In the genomic region with DNA sequence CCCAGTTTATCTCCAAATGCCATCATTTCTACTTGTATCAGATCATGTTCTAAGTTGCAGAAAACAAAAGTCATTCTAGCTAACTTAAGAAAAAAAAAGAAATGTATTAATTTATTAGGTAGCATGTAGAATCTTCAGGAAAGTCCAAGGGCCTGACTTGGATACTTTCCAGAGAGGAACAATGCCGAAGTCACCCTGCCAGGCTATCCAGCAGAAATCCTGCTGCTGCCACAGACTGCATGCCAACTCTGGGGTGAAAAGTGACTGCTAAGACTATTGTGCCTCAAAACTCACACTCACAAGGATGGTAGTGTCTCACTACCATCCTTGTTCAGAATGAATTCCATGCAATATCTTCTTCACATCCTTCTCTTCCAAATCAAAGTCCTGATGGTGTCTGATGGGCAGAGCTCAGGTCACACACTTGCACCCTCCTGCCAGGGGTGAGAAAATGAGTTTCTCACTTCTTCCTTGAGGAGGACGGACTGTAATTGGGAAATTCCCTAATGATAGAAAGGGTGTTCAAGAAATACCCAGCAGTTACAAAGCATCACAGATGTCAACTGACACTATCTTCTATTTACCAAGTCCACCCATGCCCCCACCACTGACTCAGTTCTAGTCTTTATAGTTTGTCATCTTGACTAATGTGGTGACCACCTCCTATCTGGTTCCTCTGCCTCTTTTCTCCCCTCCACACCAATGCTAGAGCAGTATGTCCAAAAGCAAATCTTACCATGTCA, we compare ENCODE assay signal across 16 cellular contexts.
DNase-seq lines count a peak whose midpoint lies in the region; ATAC-seq and TF ChIP-seq lines count a peak whose summit lies in the region.
"Had no signal": no experiment of that assay in that cellular context is flagged by ENCODE, and none has a peak within 500 bp of the region (broad histone marks: within the 10 kb centered on the region; RNA-seq: fewer than 3 reads in every experiment).

No MANE protein-coding gene starts in this region.

- DNase-seq in activated CD4-positive, alpha-beta T cell treated with anti-CD3 and anti-CD28 coated beads for 1 hour, result no peak
- no peak for DNase-seq in CD4-positive, alpha-beta memory T cell
- DNase-seq in stimulated activated naive CD4-positive, alpha-beta T cell (lab: John Stamatoyannopoulos, UW), result no peak
- no peak for DNase-seq in heart left ventricle
- DNase-seq: activated CD4-positive, alpha-beta T cell treated with anti-CD3 and anti-CD28 coated beads for 36 hours; DND-41; hippocampal formation; mammary epithelial cell; NCI-H510A; stimulated activated CD4-positive, alpha-beta T cell treated with anti-CD3 and anti-CD28 coated beads, Interleukin-2, amount 100 ng/mL, for 24 hours had no signal

- intact Hi-C loops in CD4-positive, alpha-beta memory T cell (cut with micrococcal nuclease), result no loop called here
- intact Hi-C loops in heart left ventricle (cut with DNase I), result no loop called here

- no peaks in the 10 kb centered on the region for H3K9me3 Mint-ChIP-seq in CD4-positive, alpha-beta memory T cell
- H3K9me3 Mint-ChIP-seq: activated T-helper 2 cell treated with anti-CD3 and anti-CD28 coated beads, Interferon-gamma antibody, Interleukin-2, Interleukin-4, amounts not matched to agents 10 μg/mL and 5 μg/mL and 100 μg/mL, durations not matched to agents 14 hours and 24 hours and 36 hours had no signal

- WGBS in heart left ventricle, 4 donors, result 54 to 66% (median 58%) methylated on average over 2 of the region's 2 CpGs

- POLR2A ChIA-PET in CD4-positive, alpha-beta memory T cell (lab: Charles Lee; ENCODE audit: partially characterized antibody), result no interaction called here

- H3K4me1 Mint-ChIP-seq in CD4-positive, alpha-beta memory T cell, result no peaks in the 10 kb centered on the region
- H3K4me1 Mint-ChIP-seq: activated CD4-positive, alpha-beta T cell treated with anti-CD3 and anti-CD28 coated beads for 36 hours had no signal

- H3K36me3 Mint-ChIP-seq in CD4-positive, alpha-beta memory T cell, result no peaks in the 10 kb centered on the region

- no peaks in the 10 kb centered on the region for H3K36me3 ChIP-seq in BLaER1 treated with 17β-estradiol and CSF1 and Interleukin-3, amounts not matched to agents 10 nM and 100 nM
- no peaks in the 10 kb centered on the region for H3K36me3 ChIP-seq in CD4-positive, alpha-beta memory T cell (ENCODE audit: insufficient read depth, low read length)
- H3K36me3 ChIP-seq in heart left ventricle, result no peaks in the 10 kb centered on the region

- no peak overlapping the region for H3K4me3 Mint-ChIP-seq in CD4-positive, alpha-beta memory T cell
- H3K4me3 Mint-ChIP-seq: activated CD4-positive, alpha-beta T cell treated with anti-CD3 and anti-CD28 coated beads for 36 hours had no signal

- H3K4me3 ChIP-seq in BLaER1 treated with 17β-estradiol and CSF1 and Interleukin-3, amounts not matched to agents 10 nM and 100 nM, result no peak overlapping the region
- no peak overlapping the region for H3K4me3 ChIP-seq in CD4-positive, alpha-beta memory T cell (ENCODE audit: low read length in 2 of 2)
- no peak overlapping the region for H3K4me3 ChIP-seq in heart left ventricle

- peak overlapping the region; percentile 10 to 80 (median 53); a peak in 21 of 22 replicates for H3K4me2 ChIP-seq in BLaER1 treated with 17β-estradiol and CSF1 and Interleukin-3, amounts not matched to agents 10 nM and 100 nM

- no peak overlapping the region for H3K27ac Mint-ChIP-seq in CD4-positive, alpha-beta memory T cell
- H3K27ac Mint-ChIP-seq: activated CD4-positive, alpha-beta T cell treated with anti-CD3 and anti-CD28 coated beads for 36 hours; activated T-helper 2 cell treated with anti-CD3 and anti-CD28 coated beads, Interferon-gamma antibody, Interleukin-2, Interleukin-4, amounts not matched to agents 10 μg/mL and 5 μg/mL and 100 μg/mL, durations not matched to agents 14 hours and 24 hours and 36 hours had no signal

- no peak for TF ChIP-seq CTCF in heart left ventricle (IDR thresholded peaks at IDR 0.05)

- 0 out of 22 replicates have a peak overlapping the region, but pooled peaks of 1 of the 11 experiments have one; percentile 8 for H3K27ac ChIP-seq in BLaER1 treated with 17β-estradiol and CSF1 and Interleukin-3, amounts not matched to agents 10 nM and 100 nM
- no peak overlapping the region for H3K27ac ChIP-seq in CD4-positive, alpha-beta memory T cell (ENCODE audit: low read depth, low read length)
- peak overlapping the region in 3 of 12 donors; percentile 13 to 32 (median 25) for H3K27ac ChIP-seq in heart left ventricle
- H3K27ac ChIP-seq: epithelial cell of prostate had no signal

- no peak overlapping the region for H3K9ac ChIP-seq in BLaER1 treated with 17β-estradiol and CSF1 and Interleukin-3, amounts not matched to agents 10 nM and 100 nM

- H3K9me3 ChIP-seq in BLaER1 treated with 17β-estradiol and CSF1 and Interleukin-3, amounts not matched to agents 10 nM and 100 nM (replicated peaks in 1 of 11), result peaks cover 0 to 31% (median 17%) of the 10 kb centered on the region in 11 experiments; a peak in 12 of 22 replicates
- no peaks in the 10 kb centered on the region for H3K9me3 ChIP-seq in CD4-positive, alpha-beta memory T cell (ENCODE audit: control insufficient read depth in 1 of 2, low read length in 2 of 2)
- H3K9me3 ChIP-seq in heart left ventricle, result no peaks in the 10 kb centered on the region

- CTCF ChIA-PET in CD4-positive, alpha-beta memory T cell (lab: Charles Lee; ENCODE audit: partially characterized antibody), result interaction anchor here (3.3 kb wide), 1 partner anchor 10 kb away, joined by 8 read pairs; no protein-coding TSS in a partner anchor

- ATAC-seq in GM19043 (IDR thresholded peaks at IDR 0.05; ENCODE audit: low read depth, unreplicated experiment) (peak; percentile 43), HG02642 (IDR thresholded peaks at IDR 0.05; ENCODE audit: poor library complexity, unreplicated experiment) (peak; percentile 56), HG03469 (IDR thresholded peaks at IDR 0.05; ENCODE audit: unreplicated experiment) (peak; percentile 28), heart left ventricle (no peak)
- ATAC-seq: activated CD4-positive, alpha-beta T cell treated with anti-CD3 and anti-CD28 coated beads for 36 hours had no signal

- peaks cover 24 to 82% (median 59%) of the 10 kb centered on the region in 10 experiments for H3K4me1 ChIP-seq in BLaER1 treated with 17β-estradiol and CSF1 and Interleukin-3, amounts not matched to agents 10 nM and 100 nM
- H3K4me1 ChIP-seq in CD4-positive, alpha-beta memory T cell (ENCODE audit: insufficient read depth, low read length), result no peaks in the 10 kb centered on the region
- H3K4me1 ChIP-seq in heart left ventricle, result peaks cover 0 to 16% (median 0%) of the 10 kb centered on the region in 12 donors

- no peak for TF ChIP-seq POLR2A in heart left ventricle (IDR thresholded peaks at IDR 0.05)

- H3K27me3 ChIP-seq in BLaER1 treated with 17β-estradiol and CSF1 and Interleukin-3, amounts not matched to agents 10 nM and 100 nM, result peaks cover 0 to 4% (median 0%) of the 10 kb centered on the region in 11 experiments; a peak in 1 of 22 replicates
- no peaks in the 10 kb centered on the region for H3K27me3 ChIP-seq in CD4-positive, alpha-beta memory T cell (ENCODE audit: insufficient read depth, low read length)
- no peaks in the 10 kb centered on the region for H3K27me3 ChIP-seq in heart left ventricle

- no peaks in the 10 kb centered on the region for H4K20me1 ChIP-seq in BLaER1 treated with 17β-estradiol and CSF1 and Interleukin-3, amounts not matched to agents 10 nM and 100 nM

- no peaks in the 10 kb centered on the region for H3K27me3 Mint-ChIP-seq in CD4-positive, alpha-beta memory T cell
- H3K27me3 Mint-ChIP-seq: activated CD4-positive, alpha-beta T cell treated with anti-CD3 and anti-CD28 coated beads for 36 hours had no signal

Comparison
In these comparisons a context has a peak if more than half of its experiments do, and no peak if none do; other contexts are left out.
1. ATAC-seq: peak in GM19043 (single experiment), HG02642 (single experiment) and HG03469 (single experiment); none in heart left ventricle (0 of 4).